ENCODE assay signal across 1 cellular context in the genomic region with DNA sequence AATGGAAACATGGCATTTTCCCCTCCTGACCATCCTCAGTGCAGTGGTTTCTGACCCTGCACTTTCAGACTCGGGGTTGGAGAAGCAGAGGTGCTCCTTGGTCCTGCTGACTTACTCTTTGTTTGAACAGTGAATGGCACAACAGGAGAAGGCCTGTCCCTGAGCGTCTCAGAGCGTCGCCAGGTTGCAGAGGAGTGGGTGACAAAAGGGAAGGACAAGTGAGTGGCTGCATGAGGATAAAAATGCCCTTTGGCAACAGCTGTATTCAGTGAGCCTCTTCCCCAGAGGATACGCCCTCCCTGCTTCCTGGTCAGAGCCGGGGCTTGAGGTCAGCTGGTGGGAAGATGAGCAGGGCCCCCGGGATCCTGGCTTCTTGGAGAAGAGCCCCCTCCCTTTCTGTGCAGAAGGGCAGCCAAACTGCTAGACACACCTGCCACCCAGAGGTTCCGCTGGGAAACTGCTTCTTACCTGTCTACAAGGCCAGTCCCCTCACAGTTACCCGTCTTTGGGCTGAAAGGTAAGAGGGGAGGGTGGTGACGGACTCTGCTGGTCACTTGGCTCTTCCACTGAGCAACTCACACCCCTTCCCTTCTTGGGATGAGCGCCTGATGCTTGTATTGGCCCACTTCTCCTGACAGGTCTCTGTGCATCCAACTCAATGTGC.
TF ChIP-seq lines count a peak whose summit lies in the region.

No MANE protein-coding gene starts in this region.

TF ChIP-seq in H1, 55 proteins besides CTCF, POLR2A, EP300 and RAD21:
- TF ChIP-seq TAF7 (optimal IDR thresholded peaks at IDR 0.05; ENCODE audit: borderline replicate concordance, low read depth, low read length), result no peak
- TF ChIP-seq SRF (IDR thresholded peaks at IDR 0.05; ENCODE audit: low read depth, low read length), result no peak
- no peak for TF ChIP-seq HDAC6 (IDR thresholded peaks at IDR 0.05; ENCODE audit: low read depth, low read length)
- TF ChIP-seq RNF2 (IDR thresholded peaks at IDR 0.05; ENCODE audit: borderline replicate concordance, low read depth, low read length, missing control alignments, poor library complexity, severe bottlenecking), result no peak
- no peak for TF ChIP-seq RFX5 (IDR thresholded peaks at IDR 0.05; ENCODE audit: borderline replicate concordance, low read depth, low read length)
- TF ChIP-seq GTF2F1 (IDR thresholded peaks at IDR 0.05; ENCODE audit: borderline replicate concordance, low read depth, low read length), result no peak
- no peak for TF ChIP-seq GABPA (IDR thresholded peaks at IDR 0.05; ENCODE audit: borderline replicate concordance, insufficient read depth, low read length)
- TF ChIP-seq SAP30 (IDR thresholded peaks at IDR 0.05; ENCODE audit: insufficient read depth, insufficient replicate concordance, low read length), result no peak
- TF ChIP-seq, protein P1, sequence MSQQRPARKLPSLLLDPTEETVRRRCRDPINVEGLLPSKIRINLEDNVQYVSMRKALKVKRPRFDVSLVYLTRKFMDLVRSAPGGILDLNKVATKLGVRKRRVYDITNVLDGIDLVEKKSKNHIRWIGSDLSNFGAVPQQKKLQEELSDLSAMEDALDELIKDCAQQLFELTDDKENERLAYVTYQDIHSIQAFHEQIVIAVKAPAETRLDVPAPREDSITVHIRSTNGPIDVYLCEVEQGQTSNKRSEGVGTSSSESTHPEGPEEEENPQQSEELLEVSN (IDR thresholded peaks at IDR 0.05), result no peak
- TF ChIP-seq MAFK (IDR thresholded peaks at IDR 0.05; ENCODE audit: low read depth, low read length), result peak; percentile 3; the same call in 1 of the 2 replicates
- TF ChIP-seq NANOG (IDR thresholded peaks at IDR 0.05; ENCODE audit: insufficient read depth, low read depth, low read length, poor library complexity, severe bottlenecking), result peak; percentile 6
- no peak for TF ChIP-seq YY1 (IDR thresholded peaks at IDR 0.05; ENCODE audit: low read depth, low read length)
- no peak for TF ChIP-seq RXRA (IDR thresholded peaks at IDR 0.05; ENCODE audit: insufficient read depth, low read depth, low read length)
- no peak for TF ChIP-seq PHF8 (conservative IDR thresholded peaks at IDR 0.05; ENCODE audit: low read depth, low read length)
- no peak for TF ChIP-seq CBX5 (IDR thresholded peaks at IDR 0.05; ENCODE audit: low read depth, low read length)
- no peak for TF ChIP-seq CHD2 (IDR thresholded peaks at IDR 0.05; ENCODE audit: low read length)
- no peak for TF ChIP-seq CBX8 (IDR thresholded peaks at IDR 0.05; ENCODE audit: borderline replicate concordance, low read depth, low read length)
- TF ChIP-seq TBP (IDR thresholded peaks at IDR 0.05; ENCODE audit: low read depth, low read length), result no peak
- no peak for TF ChIP-seq BCL11A (IDR thresholded peaks at IDR 0.05; ENCODE audit: low read depth in 2 of 2, low read length in 2 of 2)
- TF ChIP-seq EGR1 (IDR thresholded peaks at IDR 0.05; ENCODE audit: borderline replicate concordance, low read depth, low read length), result no peak
- no peak for TF ChIP-seq CEBPB (IDR thresholded peaks at IDR 0.05; ENCODE audit: low read depth, low read length)
- no peak for TF ChIP-seq JUN (IDR thresholded peaks at IDR 0.05; ENCODE audit: low read depth, low read length)
- TF ChIP-seq RBBP5 (IDR thresholded peaks at IDR 0.05; ENCODE audit: borderline replicate concordance, low read depth, low read length), result no peak; the same call in 1 of the 2 replicates
- TF ChIP-seq CREB1 (IDR thresholded peaks at IDR 0.05), result 0 out of 2 replicates have a peak, but pooled peaks have one; percentile 17
- no peak for TF ChIP-seq ZNF274 (IDR thresholded peaks at IDR 0.05; ENCODE audit: borderline replicate concordance, extremely low read depth, low read length)
- TF ChIP-seq, protein P2, sequence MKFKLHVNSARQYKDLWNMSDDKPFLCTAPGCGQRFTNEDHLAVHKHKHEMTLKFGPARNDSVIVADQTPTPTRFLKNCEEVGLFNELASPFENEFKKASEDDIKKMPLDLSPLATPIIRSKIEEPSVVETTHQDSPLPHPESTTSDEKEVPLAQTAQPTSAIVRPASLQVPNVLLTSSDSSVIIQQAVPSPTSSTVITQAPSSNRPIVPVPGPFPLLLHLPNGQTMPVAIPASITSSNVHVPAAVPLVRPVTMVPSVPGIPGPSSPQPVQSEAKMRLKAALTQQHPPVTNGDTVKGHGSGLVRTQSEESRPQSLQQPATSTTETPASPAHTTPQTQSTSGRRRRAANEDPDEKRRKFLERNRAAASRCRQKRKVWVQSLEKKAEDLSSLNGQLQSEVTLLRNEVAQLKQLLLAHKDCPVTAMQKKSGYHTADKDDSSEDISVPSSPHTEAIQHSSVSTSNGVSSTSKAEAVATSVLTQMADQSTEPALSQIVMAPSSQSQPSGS (IDR thresholded peaks at IDR 0.05; ENCODE audit: low read length), result no peak
- TF ChIP-seq SIN3A (conservative IDR thresholded peaks at IDR 0.05 in 1 of 2, IDR thresholded peaks at IDR 0.05 in 1 of 2; ENCODE audit: low read depth in 1 of 2, low read length in 2 of 2), result no peak
- no peak for TF ChIP-seq SIX5 (IDR thresholded peaks at IDR 0.05; ENCODE audit: low read depth, low read length)
- no peak for TF ChIP-seq EZH2 (IDR thresholded peaks at IDR 0.05; ENCODE audit: low read depth, low read length, severe bottlenecking)
- peak; percentile 5; the same call in 1 of the 2 replicates for TF ChIP-seq BACH1 (IDR thresholded peaks at IDR 0.05; ENCODE audit: low read length)
- no peak for TF ChIP-seq SP4 (IDR thresholded peaks at IDR 0.05; ENCODE audit: low read length)
- no peak for TF ChIP-seq KDM4A (IDR thresholded peaks at IDR 0.05; ENCODE audit: low read depth, low read length, severe bottlenecking)
- no peak for TF ChIP-seq BRCA1 (IDR thresholded peaks at IDR 0.05; ENCODE audit: low read depth, low read length)
- TF ChIP-seq KDM1A (IDR thresholded peaks at IDR 0.05; ENCODE audit: borderline replicate concordance, low read length), result no peak
- no peak for TF ChIP-seq CTBP2 (IDR thresholded peaks at IDR 0.05; ENCODE audit: borderline replicate concordance, insufficient read depth, insufficient read length, low read length)
- TF ChIP-seq, protein P3, sequence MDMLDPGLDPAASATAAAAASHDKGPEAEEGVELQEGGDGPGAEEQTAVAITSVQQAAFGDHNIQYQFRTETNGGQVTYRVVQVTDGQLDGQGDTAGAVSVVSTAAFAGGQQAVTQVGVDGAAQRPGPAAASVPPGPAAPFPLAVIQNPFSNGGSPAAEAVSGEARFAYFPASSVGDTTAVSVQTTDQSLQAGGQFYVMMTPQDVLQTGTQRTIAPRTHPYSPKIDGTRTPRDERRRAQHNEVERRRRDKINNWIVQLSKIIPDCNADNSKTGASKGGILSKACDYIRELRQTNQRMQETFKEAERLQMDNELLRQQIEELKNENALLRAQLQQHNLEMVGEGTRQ (IDR thresholded peaks at IDR 0.05; ENCODE audit: low read length), result peak; percentile 24; the same call in 1 of the 2 replicates
- TF ChIP-seq TEAD4 (IDR thresholded peaks at IDR 0.05; ENCODE audit: low read depth, low read length), result no peak
- peak; percentile 74 for TF ChIP-seq JUND (IDR thresholded peaks at IDR 0.05; ENCODE audit: low read length)
- no peak for TF ChIP-seq CHD7 (IDR thresholded peaks at IDR 0.05; ENCODE audit: insufficient replicate concordance, low read length)
- TF ChIP-seq POLR2AphosphoS5 (IDR thresholded peaks at IDR 0.05; ENCODE audit: low read depth, low read length), result no peak
